Comparison of ENCODE assay signal across 1 cellular context in genomic region chr19:18364826-18365528, GRCh38.
TF ChIP-seq lines count a peak whose summit lies in the region.

No MANE protein-coding gene starts in this region.

TF ChIP-seq in GM23338, 12 proteins besides CTCF, POLR2A, EP300 and RAD21 (continued from another document):
- TF ChIP-seq ZNF462 (CRISPR knock-in tag; IDR thresholded peaks at IDR 0.05) (no peak), ZNF114 (CRISPR knock-in tag; IDR thresholded peaks at IDR 0.05) (no peak), ETS1 (IDR thresholded peaks at IDR 0.05) (no peak), POLR2AphosphoS5 (IDR thresholded peaks at IDR 0.05; ENCODE audit: low read depth) (no peak), EZH2phosphoT487 (IDR thresholded peaks at IDR 0.05; ENCODE audit: unreplicated experiment) (no peak)
